Comparison of ENCODE assay signal across 26 cellular contexts in genomic region chr1:193087893-193088292, GRCh38.
"Had no signal": no experiment of that assay in that cellular context is flagged by ENCODE, and none has a peak within 500 bp of the region (broad histone marks: within the 10 kb centered on the region; RNA-seq: fewer than 3 reads in every experiment).

No MANE protein-coding gene starts in this region.

- H3K27me3 Mint-ChIP-seq: activated B cell treated with CpG ODN at 0.5 μM for 24 hours; activated CD4-positive, alpha-beta T cell treated with anti-CD3 and anti-CD28 coated beads, Interleukin-2, amount 10 ng/mL, durations not matched to agents 24 days and 14 days; activated CD8-positive, alpha-beta memory T cell treated with anti-CD3 and anti-CD28 coated beads, Interleukin-2, amount 10 ng/mL, durations not matched to agents 7 days and 5 days; activated naive CD8-positive, alpha-beta T cell treated with anti-CD3 and anti-CD28 coated beads, Interleukin-2, amount 50 U/mL, for 24 hours; activated T-cell treated with anti-CD3 and anti-CD28 coated beads, Interleukin-2, amount 50 U/mL, for 24 hours; brain had no signal

- H3K27ac Mint-ChIP-seq: activated B cell treated with CpG ODN at 0.5 μM for 24 hours; activated CD4-positive, alpha-beta T cell treated with anti-CD3 and anti-CD28 coated beads, Interleukin-2, amount 10 ng/mL, durations not matched to agents 24 days and 14 days; activated CD8-positive, alpha-beta memory T cell treated with anti-CD3 and anti-CD28 coated beads, Interleukin-2, amount 10 ng/mL, durations not matched to agents 7 days and 5 days; activated naive CD4-positive, alpha-beta T cell treated with anti-CD3 and anti-CD28 coated beads, Interleukin-2, amount 50 U/mL, for 72 hours; activated naive CD8-positive, alpha-beta T cell treated with anti-CD3 and anti-CD28 coated beads, Interleukin-2, amount 50 U/mL, for 24 hours; activated T-cell treated with anti-CD3 and anti-CD28 coated beads, Interleukin-2, amount 50 U/mL, for 24 hours; brain had no signal

- H3K4me1 Mint-ChIP-seq: activated CD8-positive, alpha-beta memory T cell treated with anti-CD3 and anti-CD28 coated beads, Interleukin-2, amount 10 ng/mL, durations not matched to agents 7 days and 5 days; activated naive CD8-positive, alpha-beta T cell treated with anti-CD3 and anti-CD28 coated beads, Interleukin-2, amount 50 U/mL, for 24 hours; brain had no signal

- H3K4me1 ChIP-seq: Peyer's patch had no signal

- H3K36me3 Mint-ChIP-seq: activated naive CD4-positive, alpha-beta T cell treated with anti-CD3 and anti-CD28 coated beads, Interleukin-2, amount 50 U/mL, for 72 hours had no signal

- DNase-seq: activated B cell treated with CpG ODN at 0.5 μM for 24 hours; activated CD4-positive, alpha-beta T cell treated with anti-CD3 and anti-CD28 coated beads for 1 hour; activated CD4-positive, alpha-beta T cell treated with anti-CD3 and anti-CD28 coated beads, Interleukin-2, amount 10 ng/mL, durations not matched to agents 24 days and 14 days; activated CD4-positive, alpha-beta T cell treated with anti-CD3 and anti-CD28 coated beads, Interleukin-2, amount 50 U/mL, for 48 hours; activated CD8-positive, alpha-beta memory T cell treated with anti-CD3 and anti-CD28 coated beads, Interleukin-2, amount 10 ng/mL, durations not matched to agents 7 days and 5 days; activated effector memory CD4-positive, alpha-beta T cell treated with anti-CD3 and anti-CD28 coated beads, Interleukin-2, amount 50 U/mL, for 16 hours; activated naive CD4-positive, alpha-beta T cell treated with Interleukin-2 at 50 U/mL for 16 hours; activated naive CD8-positive, alpha-beta T cell treated with anti-CD3 and anti-CD28 coated beads, Interleukin-2, amount 50 U/mL, for 24 hours; activated T-cell treated with anti-CD3 and anti-CD28 coated beads, Interleukin-2, amount 50 U/mL, for 24 hours; amygdala; MG63; MV-4-11; NCI-H1092 treated with DMSO at 0.1 percent for 48 hours; NCI-H1417 treated with DMSO at 0.1 percent for 48 hours; NCI-H1694; NCI-H2081; NCI-H510A treated with DMSO at 0.1 percent for 48 hours; NCI-H69; NK-92 treated with Interleukin-12 subunit alpha and Interleukin-12 subunit beta, amount 100 ng/mL, for 24 hours; Peyer's patch; SHP77 treated with DMSO at 0.1 percent for 48 hours; T-helper 2 cell; T1000 had no signal

- H3K9me3 Mint-ChIP-seq: activated B cell treated with CpG ODN at 0.5 μM for 24 hours; activated CD4-positive, alpha-beta T cell treated with anti-CD3 and anti-CD28 coated beads, Interleukin-2, amount 10 ng/mL, durations not matched to agents 24 days and 14 days; activated naive CD4-positive, alpha-beta T cell treated with anti-CD3 and anti-CD28 coated beads, Interleukin-2, amount 50 U/mL, for 72 hours; activated naive CD8-positive, alpha-beta T cell treated with anti-CD3 and anti-CD28 coated beads, Interleukin-2, amount 50 U/mL, for 24 hours; activated T-cell treated with anti-CD3 and anti-CD28 coated beads, Interleukin-2, amount 50 U/mL, for 24 hours; brain had no signal

- H3K27ac ChIP-seq: Peyer's patch, RWPE1 had no signal

- H3K4me3 ChIP-seq: MG63, Peyer's patch had no signal

- ATAC-seq: activated CD8-positive, alpha-beta memory T cell treated with anti-CD3 and anti-CD28 coated beads, Interleukin-2, amount 10 ng/mL, durations not matched to agents 7 days and 5 days; activated naive CD4-positive, alpha-beta T cell treated with anti-CD3 and anti-CD28 coated beads, Interleukin-2, amount 50 U/mL, for 72 hours; activated naive CD8-positive, alpha-beta T cell treated with anti-CD3 and anti-CD28 coated beads, Interleukin-2, amount 50 U/mL, for 24 hours had no signal

- H3K9me3 ChIP-seq: MG63, Peyer's patch had no signal

- H3K4me3 Mint-ChIP-seq: activated B cell treated with CpG ODN at 0.5 μM for 24 hours; activated CD4-positive, alpha-beta T cell treated with anti-CD3 and anti-CD28 coated beads, Interleukin-2, amount 10 ng/mL, durations not matched to agents 24 days and 14 days; activated CD8-positive, alpha-beta memory T cell treated with anti-CD3 and anti-CD28 coated beads, Interleukin-2, amount 10 ng/mL, durations not matched to agents 7 days and 5 days; activated naive CD8-positive, alpha-beta T cell treated with anti-CD3 and anti-CD28 coated beads, Interleukin-2, amount 50 U/mL, for 24 hours; activated T-cell treated with anti-CD3 and anti-CD28 coated beads, Interleukin-2, amount 50 U/mL, for 24 hours; brain had no signal
